In the genomic region with DNA sequence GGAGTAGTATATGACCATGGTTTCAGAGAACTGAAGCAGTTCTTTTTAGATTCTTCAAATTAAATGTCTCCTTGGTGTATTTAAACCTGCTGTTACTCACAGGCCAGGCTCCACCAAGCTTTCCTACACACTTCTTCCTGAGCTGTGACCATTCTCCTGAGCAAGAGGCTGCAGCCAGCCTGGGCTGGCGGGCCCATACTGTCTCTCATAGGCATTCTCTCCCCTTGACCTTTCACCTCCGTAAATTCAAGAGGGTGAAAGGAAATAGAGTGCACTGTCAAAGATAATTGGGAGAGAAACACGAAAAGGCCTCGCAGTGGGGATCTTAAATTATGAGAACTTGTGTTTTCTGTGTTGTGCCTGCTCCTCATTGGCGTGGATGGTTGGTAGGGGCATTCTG, we compare ENCODE assay signal across 8 cellular contexts. TPM values are rescaled to one million over a fixed set of nuclear protein-coding genes. Genes with fewer than 3 reads are reported as not detected.
A peak's percentile ranks its signal among the peaks of the same experiment; 100 is the strongest.
DNase-seq lines count a peak whose midpoint lies in the region; ATAC-seq, FAIRE-seq and TF ChIP-seq lines count a peak whose summit lies in the region.

No MANE protein-coding gene starts in this region.

- no peak overlapping the region for H3K27ac ChIP-seq in GM12878 (ENCODE audit: control insufficient read depth, insufficient read depth)
- H3K27ac ChIP-seq in liver (ENCODE audit: low read depth in 1 of 2, low read length in 2 of 2) = peak overlapping the region; percentile 90 to 93
- H3K27ac ChIP-seq in tibial nerve = peak overlapping the region in 3 of 4 donors; percentile 99 to 100 (median 99)

- peak overlapping the region; percentile 94 for H3K4me2 ChIP-seq in GM12878 (ENCODE audit: control insufficient read depth, insufficient read depth)

- WGBS in GM12878 (ENCODE audit: insufficient coverage, insufficient replicate concordance, low lambda C conversion rate, missing lambda C conversion rate) = 47% methylated on average over 5 of the region's 5 CpGs
- WGBS in liver = 42% methylated on average over 5 of the region's 5 CpGs
- WGBS in tibial nerve, 2 donors = 34 to 39% methylated on average over 5 of the region's 5 CpGs

- peak overlapping the region; percentile 94 for H3K4me3 ChIP-seq in GM12878
- H3K4me3 ChIP-seq in liver (ENCODE audit: low read depth in 1 of 3, low read length in 3 of 3) = peak overlapping the region; percentile 21 to 96 (median 89)
- peak overlapping the region in 3 of 4 donors; percentile 94 to 98 (median 98) for H3K4me3 ChIP-seq in tibial nerve

- H3K4me3 Mint-ChIP-seq in activated T-cell treated with anti-CD3 and anti-CD28 coated beads, Interleukin-2, amount 50 U/mL, for 24 hours = peak overlapping the region; percentile 97

- POLR2A ChIA-PET in GM12878 (lab: Charles Lee) = interaction anchor here (1.6 to 1.7 kb wide), 2 partner anchors 14 to 22 kb away, joined by 4 to 5 read pairs; no protein-coding TSS in a partner anchor

- CTCF ChIA-PET in GM12878 (lab: Yijun Ruan, JAX) = interaction anchor here (0.9 to 2.7 kb wide), 5 partner anchors 17 to 85 kb away, joined by 3 to 14 read pairs (median 5); a partner anchor contains a TSS

- TF ChIP-seq RAD21 in GM12878 (IDR thresholded peaks at IDR 0.05; ENCODE audit: insufficient read depth, low read depth, low read length) = no peak
- no peak for TF ChIP-seq RAD21 in liver (IDR thresholded peaks at IDR 0.05)

- H4K20me1 ChIP-seq in GM12878 (ENCODE audit: control insufficient read depth, insufficient read depth) = peaks cover 48% of the 10 kb centered on the region

- H3K36me3 ChIP-seq in GM12878 (ENCODE audit: control insufficient read depth in 2 of 2, insufficient read depth in 2 of 2, low read length in 1 of 2) = peaks cover under 1 to 4% of the 10 kb centered on the region in 2 experiments; a peak in 3 of 4 replicates
- peaks cover 0 to 4% (median under 1%) of the 10 kb centered on the region in 4 donors for H3K36me3 ChIP-seq in liver (ENCODE audit: control insufficient read depth in 4 of 4, insufficient read depth in 3 of 4, low read depth in 1 of 4, low read length in 3 of 4)
- H3K36me3 ChIP-seq in tibial nerve = no peaks in the 10 kb centered on the region

- H3K9ac ChIP-seq in GM12878 (ENCODE audit: control insufficient read depth, insufficient read depth, low read length) (peak overlapping the region; percentile 99), liver (ENCODE audit: low read depth in 1 of 2, low read length in 2 of 2) (no peak overlapping the region)

- H3K4me1 Mint-ChIP-seq in activated T-cell treated with anti-CD3 and anti-CD28 coated beads, Interleukin-2, amount 50 U/mL, for 24 hours (ENCODE audit: low read depth) = peaks cover 64% of the 10 kb centered on the region

- no TSS peak for BruUV-seq in GM12878 (replicated peaks; lab: Mats Ljungman, UMichigan)

- TF ChIP-seq POLR2A in GM12878 (IDR thresholded peaks at IDR 0.05; ENCODE audit: low read depth, low read length) (no peak), tibial nerve (IDR thresholded peaks at IDR 0.05) (no peak)

- H3K27ac Mint-ChIP-seq in activated T-cell treated with anti-CD3 and anti-CD28 coated beads, Interleukin-2, amount 50 U/mL, for 24 hours = peak overlapping the region; percentile 98

- no peaks in the 10 kb centered on the region for H3K9me3 Mint-ChIP-seq in activated T-cell treated with anti-CD3 and anti-CD28 coated beads, Interleukin-2, amount 50 U/mL, for 24 hours

- H3K4me1 ChIP-seq in GM12878 (ENCODE audit: control insufficient read depth, insufficient read depth, low read length) (peaks cover 55% of the 10 kb centered on the region), liver (ENCODE audit: control insufficient read depth in 4 of 4, insufficient read depth in 4 of 4, low read length in 3 of 4) (peaks cover 31 to 69% (median 62%) of the 10 kb centered on the region in 4 donors), tibial nerve (peaks cover 0 to 80% (median 69%) of the 10 kb centered on the region in 4 donors)

- DNase-seq in activated T-cell treated with anti-CD3 and anti-CD28 coated beads, Interleukin-2, amount 50 U/mL, for 24 hours = no peak
- no peak for DNase-seq in activated T-cell treated with anti-CD3 and anti-CD28 coated beads, Interleukin-2, amount 50 U/mL, for 48 hours
- no peak for DNase-seq in GM12878 (ENCODE audit: low read depth, low spot score)
- DNase-seq in tibial nerve (ENCODE audit: low spot score in 2 of 2) = no peak
- no peak for DNase-seq in putamen (ENCODE audit: low spot score)
- no peak for DNase-seq in mesenteric fat pad (ENCODE audit: low spot score)

- TF ChIP-seq EP300 in GM12878 (IDR thresholded peaks at IDR 0.05; ENCODE audit: borderline replicate concordance in 1 of 2, control insufficient read depth in 1 of 2, low read depth in 2 of 2, low read length in 2 of 2) (no peak), tibial nerve (IDR thresholded peaks at IDR 0.05) (no peak)

- TF ChIP-seq CTCF in GM12878 (IDR thresholded peaks at IDR 0.05 in 2 of 3, conservative IDR thresholded peaks at IDR 0.05 in 1 of 3; ENCODE audit: control insufficient read depth in 2 of 3, extremely low read depth in 1 of 3, insufficient read depth in 1 of 3, low read depth in 3 of 3, low read length in 3 of 3) (no peak), liver (IDR thresholded peaks at IDR 0.05; ENCODE audit: low read depth, low read length, missing input control) (no peak), tibial nerve (IDR thresholded peaks at IDR 0.05) (no peak)

- ATAC-seq in GM12878 = no peak
- no peak for ATAC-seq in HG02970 (IDR thresholded peaks at IDR 0.05; ENCODE audit: low FRiP score, unreplicated experiment)

- FAIRE-seq in GM12878 (lab: Jason Lieb, UNC) = no peak

- H3K27me3 ChIP-seq in GM12878 (replicated peaks in 1 of 2; ENCODE audit: control insufficient read depth in 2 of 2, insufficient read depth in 2 of 2, low read length in 1 of 2) = no peaks in the 10 kb centered on the region
- no peaks in the 10 kb centered on the region for H3K27me3 ChIP-seq in liver (ENCODE audit: control insufficient read depth in 4 of 4, insufficient read depth in 4 of 4, low read length in 3 of 4)
- H3K27me3 ChIP-seq in tibial nerve = no peaks in the 10 kb centered on the region

- intact Hi-C loops in GM12878 (cut with micrococcal nuclease; ENCODE audit: unreplicated experiment) = loop anchor here (2.0 kb wide), 1 partner anchor 18 kb away; a partner anchor contains a TSS

- SMC1A ChIA-PET in GM12878 (lab: Charles Lee; ENCODE audit: uncharacterized antibody, unreplicated experiment) = interaction anchor here (1.0 to 1.2 kb wide), 2 partner anchors 8 to 85 kb away, joined by 3 to 4 read pairs; no protein-coding TSS in a partner anchor

- H3K79me2 ChIP-seq in GM12878 (ENCODE audit: control insufficient read depth, insufficient read depth, low read length) = peaks cover 98% of the 10 kb centered on the region

- H2AFZ ChIP-seq in GM12878 (ENCODE audit: control insufficient read depth, low read depth, low read length) = no peak overlapping the region

- H3K9me3 ChIP-seq in GM12878 (replicated peaks; ENCODE audit: control insufficient read depth, insufficient read depth, low read length) = no peaks in the 10 kb centered on the region
- no peaks in the 10 kb centered on the region for H3K9me3 ChIP-seq in liver (ENCODE audit: control insufficient read depth in 4 of 4, low read length in 3 of 4)
- H3K9me3 ChIP-seq in tibial nerve = no peaks in the 10 kb centered on the region

- RAD21 ChIA-PET in GM12878 (lab: Charles Lee; ENCODE audit: unreplicated experiment) = interaction anchor here (1.0 to 1.1 kb wide), 2 partner anchors 15 to 17 kb away, joined by 3 read pairs; no protein-coding TSS in a partner anchor

- H3K36me3 Mint-ChIP-seq in activated T-cell treated with anti-CD3 and anti-CD28 coated beads, Interleukin-2, amount 50 U/mL, for 24 hours (ENCODE audit: low read depth) = peaks cover 75% of the 10 kb centered on the region

- in situ Hi-C loops in GM12878 (cut with MboI) = no loop called here

- no peaks in the 10 kb centered on the region for H3K27me3 Mint-ChIP-seq in activated T-cell treated with anti-CD3 and anti-CD28 coated beads, Interleukin-2, amount 50 U/mL, for 24 hours

RNA-seq across cellular contexts. Expression of a gene that starts 2.3 kb away (rescaled TPM):
- total RNA-seq in GM12878 (2013; cell fraction: nucleolus; rRNA removed) = 46.2 and 52.9 TPM in 2 replicates
- total RNA-seq in GM12878 (2014; rRNA removed) (226 and 267 TPM in 2 replicates), GM12878 (2014; rRNA removed; fragmentation: Illumina TruSeq; extraction: Trizol) (113 and 131 TPM in 2 replicates), GM12878 (2021) (296 and 300 TPM in 2 replicates), liver (100 to 1,000 TPM; 151 to 208 TPM), tibial nerve (100 to 1,000 TPM; 251 to 311 (median 258) TPM), mesenteric fat pad (352 TPM)
- polyA plus RNA-seq in GM12878 (2011; ENCODE audit: low read depth) = 141 TPM
- polyA plus RNA-seq in GM12878 (2011; rRNA removed) (178 and 316 TPM in 2 replicates), GM12878 (2014; fragmentation: Illumina TruSeq; extraction: Trizol) (97.0 and 247 TPM in 2 replicates), GM12878 (2014; fragmentation: Nextera tagmentation; extraction: Ambion mirVana) (10 to 100 TPM; 48.4 to 97.3 TPM), GM12878 (2014; rRNA removed) (352 and 369 TPM in 2 replicates), GM12878 (2016; fragmentation: Nextera tagmentation; extraction: Ambion mirVana) (100 to 1,000 TPM; 481 to 508 TPM), liver (100 to 1,000 TPM; 217 to 282 TPM)
- 534 and 696 TPM in 2 replicates for polyA plus RNA-seq in GM12878 (2011; cell fraction: cytosol; rRNA removed)
- polyA plus RNA-seq in GM12878 (2011; cell fraction: nucleus; rRNA removed) = 285 and 308 TPM in 2 replicates
- polyA plus RNA-seq in GM12878 (2012) = 283 and 294 TPM in 2 replicates
- 403 and 507 TPM in 2 replicates for polyA minus RNA-seq in GM12878 (2011; rRNA and poly(A)+ RNA removed)
- 202 and 205 TPM in 2 replicates for polyA minus RNA-seq in GM12878 (2011; cell fraction: cytosol; rRNA and poly(A)+ RNA removed)
- polyA minus RNA-seq in GM12878 (2011; cell fraction: nucleus; rRNA and poly(A)+ RNA removed) = 64.4 and 99.1 TPM in 2 replicates

RNA-seq across cellular contexts. Expression of a gene that starts 18.3 kb away (rescaled TPM):
- 5.5 and 6.0 TPM in 2 replicates for total RNA-seq in GM12878 (2013; cell fraction: nucleolus; rRNA removed)
- total RNA-seq in GM12878 (2014; rRNA removed) = 14.0 and 14.6 TPM in 2 replicates
- total RNA-seq in GM12878 (2014; rRNA removed; fragmentation: Illumina TruSeq; extraction: Trizol) = 5.9 and 6.7 TPM in 2 replicates
- 20.8 and 21.5 TPM in 2 replicates for total RNA-seq in GM12878 (2021)
- 5.1 TPM for polyA plus RNA-seq in GM12878 (2011; ENCODE audit: low read depth)
- polyA plus RNA-seq in GM12878 (2011; rRNA removed) = 3.1 and 6.6 TPM in 2 replicates
- 10.1 and 14.3 TPM in 2 replicates for polyA plus RNA-seq in GM12878 (2011; cell fraction: cytosol; rRNA removed)
- polyA plus RNA-seq in GM12878 (2011; cell fraction: nucleus; rRNA removed) = 23.8 and 28.1 TPM in 2 replicates
- polyA plus RNA-seq in GM12878 (2012) = 13.2 and 16.0 TPM in 2 replicates
- 1.6 and 5.5 TPM in 2 replicates for polyA plus RNA-seq in GM12878 (2014; fragmentation: Illumina TruSeq; extraction: Trizol)
- polyA plus RNA-seq in GM12878 (2014; fragmentation: Nextera tagmentation; extraction: Ambion mirVana) = 1 to 10 TPM; 2.5 to 4.8 TPM
- 18.8 and 19.5 TPM in 2 replicates for polyA plus RNA-seq in GM12878 (2014; rRNA removed)
- 10 to 100 TPM; 26.7 to 27.0 TPM for polyA plus RNA-seq in GM12878 (2016; fragmentation: Nextera tagmentation; extraction: Ambion mirVana)
- 1.2 and 2.7 TPM in 2 replicates for polyA minus RNA-seq in GM12878 (2011; rRNA and poly(A)+ RNA removed)
- polyA minus RNA-seq in GM12878 (2011; cell fraction: cytosol; rRNA and poly(A)+ RNA removed) = 1.8 and 2.7 TPM in 2 replicates
- 3.5 and 4.8 TPM in 2 replicates for polyA minus RNA-seq in GM12878 (2011; cell fraction: nucleus; rRNA and poly(A)+ RNA removed)
- total RNA-seq in liver = 1 to 10 TPM; 4.0 to 6.9 TPM
- 1 to 10 TPM; 6.0 to 7.5 TPM for polyA plus RNA-seq in liver
- 10 to 100 TPM; 26.4 to 38.5 (median 27.1) TPM for total RNA-seq in tibial nerve
- 5.6 TPM for total RNA-seq in mesenteric fat pad

RNA-seq across cellular contexts. Expression of a gene that starts 24.3 kb away (rescaled TPM):
- 43.8 and 45.7 TPM in 2 replicates for total RNA-seq in GM12878 (2013; cell fraction: nucleolus; rRNA removed)
- total RNA-seq in GM12878 (2014; rRNA removed) = 81.9 and 93.4 TPM in 2 replicates
- 25.5 and 35.1 TPM in 2 replicates for total RNA-seq in GM12878 (2014; rRNA removed; fragmentation: Illumina TruSeq; extraction: Trizol)
- 47.6 and 54.9 TPM in 2 replicates for total RNA-seq in GM12878 (2021)
- 30.7 TPM for polyA plus RNA-seq in GM12878 (2011; ENCODE audit: low read depth)
- 17.0 and 39.3 TPM in 2 replicates for polyA plus RNA-seq in GM12878 (2011; rRNA removed)
- polyA plus RNA-seq in GM12878 (2011; cell fraction: cytosol; rRNA removed) = 66.7 and 115 TPM in 2 replicates
- 172 and 194 TPM in 2 replicates for polyA plus RNA-seq in GM12878 (2011; cell fraction: nucleus; rRNA removed)
- polyA plus RNA-seq in GM12878 (2012) = 45.5 and 64.1 TPM in 2 replicates
- polyA plus RNA-seq in GM12878 (2014; fragmentation: Illumina TruSeq; extraction: Trizol) = 8.8 and 42.1 TPM in 2 replicates
- 10 to 100 TPM; 15.1 to 56.7 TPM for polyA plus RNA-seq in GM12878 (2014; fragmentation: Nextera tagmentation; extraction: Ambion mirVana)
- 91.0 and 96.3 TPM in 2 replicates for polyA plus RNA-seq in GM12878 (2014; rRNA removed)
- 100 to 1,000 TPM; 129 to 143 TPM for polyA plus RNA-seq in GM12878 (2016; fragmentation: Nextera tagmentation; extraction: Ambion mirVana)
- 24.7 and 44.2 TPM in 2 replicates for polyA minus RNA-seq in GM12878 (2011; rRNA and poly(A)+ RNA removed)
- polyA minus RNA-seq in GM12878 (2011; cell fraction: cytosol; rRNA and poly(A)+ RNA removed) = 16.6 and 20.5 TPM in 2 replicates
- 31.3 and 40.2 TPM in 2 replicates for polyA minus RNA-seq in GM12878 (2011; cell fraction: nucleus; rRNA and poly(A)+ RNA removed)
- 10 to 100 TPM; 38.9 to 44.4 TPM for total RNA-seq in liver
- 100 to 1,000 TPM in 1 of 2 donors, 10 to 100 TPM in 1; 79.5 to 119 TPM for polyA plus RNA-seq in liver
- 10 to 100 TPM; 68.7 to 83.7 (median 80.0) TPM for total RNA-seq in tibial nerve
- total RNA-seq in mesenteric fat pad = 38.9 TPM

RNA-seq across cellular contexts. Expression of a gene that starts 55.3 kb away (rescaled TPM):
- total RNA-seq in GM12878 (2013; cell fraction: nucleolus; rRNA removed) = 142 and 146 TPM in 2 replicates
- total RNA-seq in GM12878 (2014; rRNA removed) = 214 and 235 TPM in 2 replicates
- total RNA-seq in GM12878 (2014; rRNA removed; fragmentation: Illumina TruSeq; extraction: Trizol) = 82.0 and 98.3 TPM in 2 replicates
- total RNA-seq in GM12878 (2021) = 183 and 195 TPM in 2 replicates
- 101 TPM for polyA plus RNA-seq in GM12878 (2011; ENCODE audit: low read depth)
- 107 and 224 TPM in 2 replicates for polyA plus RNA-seq in GM12878 (2011; rRNA removed)
- 381 and 606 TPM in 2 replicates for polyA plus RNA-seq in GM12878 (2011; cell fraction: cytosol; rRNA removed)
- polyA plus RNA-seq in GM12878 (2011; cell fraction: nucleus; rRNA removed) = 634 and 756 TPM in 2 replicates
- 190 and 243 TPM in 2 replicates for polyA plus RNA-seq in GM12878 (2012)
- polyA plus RNA-seq in GM12878 (2014; fragmentation: Illumina TruSeq; extraction: Trizol) = 4.2 and 28.9 TPM in 2 replicates
- polyA plus RNA-seq in GM12878 (2014; fragmentation: Nextera tagmentation; extraction: Ambion mirVana) = 10 to 100 TPM in 1 of 2 experiments, 1 to 10 TPM in 1; 6.3 to 39.2 TPM
- 227 and 264 TPM in 2 replicates for polyA plus RNA-seq in GM12878 (2014; rRNA removed)
- polyA plus RNA-seq in GM12878 (2016; fragmentation: Nextera tagmentation; extraction: Ambion mirVana) = 100 to 1,000 TPM; 349 to 357 TPM
- polyA minus RNA-seq in GM12878 (2011; rRNA and poly(A)+ RNA removed) = 103 and 217 TPM in 2 replicates
- polyA minus RNA-seq in GM12878 (2011; cell fraction: cytosol; rRNA and poly(A)+ RNA removed) = 59.5 and 69.8 TPM in 2 replicates
- 116 and 141 TPM in 2 replicates for polyA minus RNA-seq in GM12878 (2011; cell fraction: nucleus; rRNA and poly(A)+ RNA removed)
- 100 to 1,000 TPM; 147 to 251 TPM for total RNA-seq in liver
- 100 to 1,000 TPM; 186 to 245 TPM for polyA plus RNA-seq in liver
- 100 to 1,000 TPM; 501 to 540 (median 510) TPM for total RNA-seq in tibial nerve
- 220 TPM for total RNA-seq in mesenteric fat pad
